In genomic region chr11:111944139-111944538, GRCh38 we compare ENCODE assay signal across 9 cellular contexts. TPM values are rescaled to one million over a fixed set of nuclear protein-coding genes. Genes with fewer than 3 reads are reported as not detected.
A peak's percentile ranks its signal among the peaks of the same experiment; 100 is the strongest.
DNase-seq lines count a peak whose midpoint lies in the region; ATAC-seq and TF ChIP-seq lines count a peak whose summit lies in the region.
"Had no signal": no experiment of that assay in that cellular context is flagged by ENCODE, and none has a peak within 500 bp of the region (broad histone marks: within the 10 kb centered on the region; RNA-seq: fewer than 3 reads in every experiment).

No MANE protein-coding gene starts in this region.

- H3K27me3 Mint-ChIP-seq in activated CD4-positive, alpha-beta memory T cell treated with anti-CD3 and anti-CD28 coated beads, Interleukin-2, amount 10 ng/mL, durations not matched to agents 7 days and 5 days = no peaks in the 10 kb centered on the region

- H3K4me1 Mint-ChIP-seq in activated CD4-positive, alpha-beta memory T cell treated with anti-CD3 and anti-CD28 coated beads, Interleukin-2, amount 10 ng/mL, durations not matched to agents 7 days and 5 days = peaks cover 21% of the 10 kb centered on the region

- no peak for TF ChIP-seq CTCF in fibroblast of pulmonary artery (IDR thresholded peaks at IDR 0.05; ENCODE audit: low read length, missing control alignments)

- no peak overlapping the region for H3K4me3 Mint-ChIP-seq in activated CD4-positive, alpha-beta memory T cell treated with anti-CD3 and anti-CD28 coated beads, Interleukin-2, amount 10 ng/mL, durations not matched to agents 7 days and 5 days

- peaks cover 2% of the 10 kb centered on the region for H3K36me3 Mint-ChIP-seq in activated CD4-positive, alpha-beta memory T cell treated with anti-CD3 and anti-CD28 coated beads, Interleukin-2, amount 10 ng/mL, durations not matched to agents 7 days and 5 days (ENCODE audit: low read depth)

- ATAC-seq in HG03565 (IDR thresholded peaks at IDR 0.05; ENCODE audit: unreplicated experiment) = no peak
- no peak for ATAC-seq in HG03457 (IDR thresholded peaks at IDR 0.05; ENCODE audit: unreplicated experiment)

- CTCF ChIA-PET in activated CD4-positive, alpha-beta memory T cell treated with anti-CD3 and anti-CD28 coated beads, Interleukin-2, amount 10 ng/mL, durations not matched to agents 7 days and 5 days (lab: Charles Lee) = interaction anchor here (0.7 to 3.4 kb wide), 6 partner anchors 9 to 38 kb away, joined by 3 to 20 read pairs (median 6); no protein-coding TSS in a partner anchor

- no peak overlapping the region for H3K4me3 ChIP-seq in fibroblast of pulmonary artery (replicated peaks; ENCODE audit: low read depth, low read length)
- H3K4me3 ChIP-seq in skin epidermis = no peak overlapping the region

- no peaks in the 10 kb centered on the region for H3K9me3 Mint-ChIP-seq in activated CD4-positive, alpha-beta memory T cell treated with anti-CD3 and anti-CD28 coated beads, Interleukin-2, amount 10 ng/mL, durations not matched to agents 7 days and 5 days

- peak overlapping the region; percentile 69 for H3K27ac Mint-ChIP-seq in activated CD4-positive, alpha-beta memory T cell treated with anti-CD3 and anti-CD28 coated beads, Interleukin-2, amount 10 ng/mL, durations not matched to agents 7 days and 5 days

- H3K27ac ChIP-seq in skin epidermis = peak overlapping the region in 16 of 21 experiments; percentile 15 to 84 (median 60)

- POLR2A ChIA-PET in activated CD4-positive, alpha-beta memory T cell treated with anti-CD3 and anti-CD28 coated beads, Interleukin-2, amount 10 ng/mL, durations not matched to agents 7 days and 5 days (lab: Charles Lee) = interaction anchor here (0.6 to 2.2 kb wide), 6 partner anchors 8 to 80 kb away, joined by 3 to 11 read pairs (median 4); partner anchors contain the start of gene DIXDC1

- DNase-seq in HT1080 (ENCODE audit: low read depth) (peak; percentile 56), fibroblast of pulmonary artery (ENCODE audit: low read depth) (peak; percentile 91), hippocampal formation (lab: John Stamatoyannopoulos, UW) (no peak)
- DNase-seq in activated CD4-positive, alpha-beta memory T cell treated with anti-CD3 and anti-CD28 coated beads, Interleukin-2, amount 10 ng/mL, durations not matched to agents 7 days and 5 days = no peak
- DNase-seq: activated gamma-delta T cell treated with Interleukin-2 at 50 U/mL for 16 hours; NK-92 treated with Interleukin-12 subunit alpha and Interleukin-12 subunit beta, amount 100 ng/mL, for 24 hours had no signal

RNA-seq across cellular contexts. Expression of gene DIXDC1, which starts 7.0 kb away (rescaled TPM):
- 2.8 and 5.1 TPM in 2 replicates for total RNA-seq in HT1080 (2014; rRNA removed; shearing (Covaris generic))
- polyA plus RNA-seq in HT1080 (2015; cell fraction: cytosol; rRNA removed) = 2.3 and 3.5 TPM in 2 replicates
- 2.8 and 4.5 TPM in 2 replicates for polyA plus RNA-seq in HT1080 (2015; cell fraction: nucleus; rRNA removed)
- 1 to 10 TPM; 5.6 to 7.4 TPM for total RNA-seq in activated CD4-positive, alpha-beta memory T cell treated with anti-CD3 and anti-CD28 coated beads, Interleukin-2, amount 10 ng/mL, durations not matched to agents 7 days and 5 days

RNA-seq across cellular contexts. Expression of gene C11orf52, which starts 25.4 kb away (rescaled TPM):
- total RNA-seq in HT1080 (2014; rRNA removed; shearing (Covaris generic)) = not detected in 2 replicates
- polyA plus RNA-seq in HT1080 (2015; cell fraction: cytosol; rRNA removed) = not detected in 2 replicates
- not detected in 2 replicates for polyA plus RNA-seq in HT1080 (2015; cell fraction: nucleus; rRNA removed)
- not detected for total RNA-seq in activated CD4-positive, alpha-beta memory T cell treated with anti-CD3 and anti-CD28 coated beads, Interleukin-2, amount 10 ng/mL, durations not matched to agents 7 days and 5 days

RNA-seq across cellular contexts. Expression of gene HSPB2, which starts 31.6 kb away (rescaled TPM):
- not detected in 2 replicates for total RNA-seq in HT1080 (2014; rRNA removed; shearing (Covaris generic))
- polyA plus RNA-seq in HT1080 (2015; cell fraction: cytosol; rRNA removed) = not detected in 2 replicates
- not detected in 2 replicates for polyA plus RNA-seq in HT1080 (2015; cell fraction: nucleus; rRNA removed)
- total RNA-seq in activated CD4-positive, alpha-beta memory T cell treated with anti-CD3 and anti-CD28 coated beads, Interleukin-2, amount 10 ng/mL, durations not matched to agents 7 days and 5 days = not detected

RNA-seq across cellular contexts. Expression of gene CRYAB, which starts 32.6 kb away (rescaled TPM):
- total RNA-seq in HT1080 (2014; rRNA removed; shearing (Covaris generic)) = not detected in 2 replicates
- polyA plus RNA-seq in HT1080 (2015; cell fraction: cytosol; rRNA removed) = 0.27 TPM in 1 of 2 replicates, not detected in the other
- polyA plus RNA-seq in HT1080 (2015; cell fraction: nucleus; rRNA removed) = not detected in 2 replicates
- total RNA-seq in activated CD4-positive, alpha-beta memory T cell treated with anti-CD3 and anti-CD28 coated beads, Interleukin-2, amount 10 ng/mL, durations not matched to agents 7 days and 5 days = not detected

Comparison
In these comparisons a context has a peak if more than half of its experiments do, and no peak if none do; other contexts are left out.
1. DNase-seq: peak in HT1080 (single experiment) and fibroblast of pulmonary artery (single experiment); none in activated CD4-positive, alpha-beta memory T cell treated with anti-CD3 and anti-CD28 coated beads, Interleukin-2, amount 10 ng/mL, durations not matched to agents 7 days and 5 days (single experiment) and hippocampal formation (0 of 2).